In the genomic region with DNA sequence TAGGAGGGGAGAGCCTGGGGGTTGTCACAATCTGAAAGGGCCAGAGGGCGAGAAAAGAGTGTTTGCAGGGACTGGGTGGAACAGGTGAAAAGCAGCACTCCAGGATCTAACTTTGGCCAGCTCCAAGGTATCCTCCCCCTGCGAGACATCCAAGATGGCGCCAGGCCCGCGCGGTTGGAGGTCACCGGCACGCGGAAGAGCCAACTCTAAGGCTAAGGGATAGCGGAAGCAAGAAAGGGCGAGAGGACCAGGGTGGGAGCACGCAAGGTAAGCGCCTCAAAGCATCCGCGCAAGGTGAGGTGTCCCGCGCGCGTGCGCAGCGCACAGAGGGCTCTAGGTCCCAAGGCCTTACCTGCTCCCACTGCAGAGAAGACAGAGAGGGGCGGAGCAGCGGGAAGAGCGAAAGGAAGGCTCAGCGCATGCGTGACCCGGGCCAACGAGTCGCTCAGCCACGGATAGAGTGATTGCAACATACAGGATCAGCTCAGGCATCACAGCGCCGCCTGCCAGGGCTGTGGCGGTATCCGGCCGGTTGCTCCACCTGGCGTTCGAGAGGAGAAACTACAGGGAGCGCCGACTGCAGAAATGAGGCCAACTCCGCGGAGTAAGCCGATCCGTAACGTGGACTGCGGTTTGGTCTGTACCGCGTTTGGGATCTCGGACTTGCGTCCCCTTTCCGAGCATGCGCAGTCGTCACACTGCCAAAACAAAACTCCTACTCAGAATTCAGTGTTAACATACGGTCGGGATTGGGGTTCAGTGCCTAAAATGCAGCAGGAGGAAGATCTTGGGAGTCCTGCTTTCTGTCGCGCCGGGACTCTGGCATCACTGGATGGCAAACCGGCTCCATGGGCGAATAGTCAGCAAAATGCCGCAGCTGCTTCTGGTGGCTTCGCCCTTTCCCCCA, we compare ENCODE assay signal across 1 cellular context.
TF ChIP-seq lines count a peak whose summit lies in the region.

Gene ATP5MC2 (minus strand): TSS at position 383 of the 907 bp plus-strand sequence. CDS start 3,469 bp downstream, outside the sequence.

TF ChIP-seq in GM12878, 131 proteins besides CTCF, POLR2A, EP300 and RAD21 (continued from another document and continues in another):
- TF ChIP-seq, protein P1, sequence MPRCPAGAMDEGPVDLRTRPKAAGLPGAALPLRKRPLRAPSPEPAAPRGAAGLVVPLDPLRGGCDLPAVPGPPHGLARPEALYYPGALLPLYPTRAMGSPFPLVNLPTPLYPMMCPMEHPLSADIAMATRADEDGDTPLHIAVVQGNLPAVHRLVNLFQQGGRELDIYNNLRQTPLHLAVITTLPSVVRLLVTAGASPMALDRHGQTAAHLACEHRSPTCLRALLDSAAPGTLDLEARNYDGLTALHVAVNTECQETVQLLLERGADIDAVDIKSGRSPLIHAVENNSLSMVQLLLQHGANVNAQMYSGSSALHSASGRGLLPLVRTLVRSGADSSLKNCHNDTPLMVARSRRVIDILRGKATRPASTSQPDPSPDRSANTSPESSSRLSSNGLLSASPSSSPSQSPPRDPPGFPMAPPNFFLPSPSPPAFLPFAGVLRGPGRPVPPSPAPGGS (IDR thresholded peaks at IDR 0.05; ENCODE audit: borderline replicate concordance, insufficient read depth, low read depth, low read length, poor library complexity, severe bottlenecking), result peak; percentile 82
- TF ChIP-seq ELK1 (IDR thresholded peaks at IDR 0.05; ENCODE audit: low read depth, low read length) (no peak), EED (IDR thresholded peaks at IDR 0.05; ENCODE audit: low read depth) (peak; percentile 83), IRF5 (IDR thresholded peaks at IDR 0.05; ENCODE audit: borderline replicate concordance) (no peak), YY1 (IDR thresholded peaks at IDR 0.05; ENCODE audit: low read depth, low read length) (peak; percentile 97), BACH1 (IDR thresholded peaks at IDR 0.05; ENCODE audit: borderline replicate concordance) (peak; percentile 62; the same call in 1 of the 2 replicates), EGR1 (IDR thresholded peaks at IDR 0.05; ENCODE audit: borderline replicate concordance in 1 of 2, low read depth in 2 of 2, low read length in 2 of 2) (peak in 1 of 2 experiments; percentile 74; a peak in 2 of 3 replicates), ZBTB4 (CRISPR knock-in tag; IDR thresholded peaks at IDR 0.05) (no peak), MTA3 (IDR thresholded peaks at IDR 0.05; ENCODE audit: borderline replicate concordance, low read length) (no peak), RAD51 (IDR thresholded peaks at IDR 0.05) (peak; percentile 45; the same call in 1 of the 2 replicates), TBL1XR1 (IDR thresholded peaks at IDR 0.05; ENCODE audit: low read depth, low read length) (peak; percentile 53; the same call in 1 of the 2 replicates), LARP7 (IDR thresholded peaks at IDR 0.05) (peak; percentile 92), SIN3A (IDR thresholded peaks at IDR 0.05; ENCODE audit: low read depth, low read length) (no peak), TARDBP (IDR thresholded peaks at IDR 0.05; ENCODE audit: borderline replicate concordance) (peak; percentile 77; the same call in 1 of the 2 replicates), IKZF1 (conservative IDR thresholded peaks at IDR 0.05) (peak; percentile 95), TAF1 (IDR thresholded peaks at IDR 0.05; ENCODE audit: borderline replicate concordance, low read depth, low read length) (peak; percentile 93; the same call in 1 of the 2 replicates), FOXM1 (IDR thresholded peaks at IDR 0.05; ENCODE audit: low read depth, low read length) (peak; percentile 74; the same call in 1 of the 2 replicates), POLR2AphosphoS5 (IDR thresholded peaks at IDR 0.05; ENCODE audit: low read length) (peak; percentile 95), NFYA (IDR thresholded peaks at IDR 0.05; ENCODE audit: borderline replicate concordance, low read depth, low read length) (no peak), FOXK2 (IDR thresholded peaks at IDR 0.05) (peak; percentile 49; the same call in 1 of the 2 replicates), ZBTB33 (IDR thresholded peaks at IDR 0.05) (no peak), MXI1 (IDR thresholded peaks at IDR 0.05; ENCODE audit: low read depth, low read length) (peak; percentile 36; the same call in 1 of the 2 replicates), JUNB (IDR thresholded peaks at IDR 0.05) (no peak), CEBPB (IDR thresholded peaks at IDR 0.05; ENCODE audit: borderline replicate concordance in 1 of 2, low read depth in 2 of 2, low read length in 2 of 2) (peak in 1 of 2 experiments; percentile 99; a peak in 2 of 4 replicates), BCL11A (IDR thresholded peaks at IDR 0.05; ENCODE audit: low read depth, low read length) (no peak), STAT1 (conservative IDR thresholded peaks at IDR 0.05) (peak; percentile 94), ZNF217 (IDR thresholded peaks at IDR 0.05) (no peak), HDGF (IDR thresholded peaks at IDR 0.05) (peak; percentile 91), RELA (IDR thresholded peaks at IDR 0.05; ENCODE audit: borderline replicate concordance, partially characterized antibody) (peak; percentile 38), EZH2 (IDR thresholded peaks at IDR 0.05; ENCODE audit: borderline replicate concordance, control insufficient read depth, low read depth, low read length) (no peak)
- TF ChIP-seq, protein P2, sequence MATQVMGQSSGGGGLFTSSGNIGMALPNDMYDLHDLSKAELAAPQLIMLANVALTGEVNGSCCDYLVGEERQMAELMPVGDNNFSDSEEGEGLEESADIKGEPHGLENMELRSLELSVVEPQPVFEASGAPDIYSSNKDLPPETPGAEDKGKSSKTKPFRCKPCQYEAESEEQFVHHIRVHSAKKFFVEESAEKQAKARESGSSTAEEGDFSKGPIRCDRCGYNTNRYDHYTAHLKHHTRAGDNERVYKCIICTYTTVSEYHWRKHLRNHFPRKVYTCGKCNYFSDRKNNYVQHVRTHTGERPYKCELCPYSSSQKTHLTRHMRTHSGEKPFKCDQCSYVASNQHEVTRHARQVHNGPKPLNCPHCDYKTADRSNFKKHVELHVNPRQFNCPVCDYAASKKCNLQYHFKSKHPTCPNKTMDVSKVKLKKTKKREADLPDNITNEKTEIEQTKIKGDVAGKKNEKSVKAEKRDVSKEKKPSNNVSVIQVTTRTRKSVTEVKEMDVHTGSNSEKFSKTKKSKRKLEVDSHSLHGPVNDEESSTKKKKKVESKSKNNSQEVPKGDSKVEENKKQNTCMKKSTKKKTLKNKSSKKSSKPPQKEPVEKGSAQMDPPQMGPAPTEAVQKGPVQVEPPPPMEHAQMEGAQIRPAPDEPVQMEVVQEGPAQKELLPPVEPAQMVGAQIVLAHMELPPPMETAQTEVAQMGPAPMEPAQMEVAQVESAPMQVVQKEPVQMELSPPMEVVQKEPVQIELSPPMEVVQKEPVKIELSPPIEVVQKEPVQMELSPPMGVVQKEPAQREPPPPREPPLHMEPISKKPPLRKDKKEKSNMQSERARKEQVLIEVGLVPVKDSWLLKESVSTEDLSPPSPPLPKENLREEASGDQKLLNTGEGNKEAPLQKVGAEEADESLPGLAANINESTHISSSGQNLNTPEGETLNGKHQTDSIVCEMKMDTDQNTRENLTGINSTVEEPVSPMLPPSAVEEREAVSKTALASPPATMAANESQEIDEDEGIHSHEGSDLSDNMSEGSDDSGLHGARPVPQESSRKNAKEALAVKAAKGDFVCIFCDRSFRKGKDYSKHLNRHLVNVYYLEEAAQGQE (IDR thresholded peaks at IDR 0.05; ENCODE audit: low read depth, low read length), result no peak
- TF ChIP-seq, protein P3, sequence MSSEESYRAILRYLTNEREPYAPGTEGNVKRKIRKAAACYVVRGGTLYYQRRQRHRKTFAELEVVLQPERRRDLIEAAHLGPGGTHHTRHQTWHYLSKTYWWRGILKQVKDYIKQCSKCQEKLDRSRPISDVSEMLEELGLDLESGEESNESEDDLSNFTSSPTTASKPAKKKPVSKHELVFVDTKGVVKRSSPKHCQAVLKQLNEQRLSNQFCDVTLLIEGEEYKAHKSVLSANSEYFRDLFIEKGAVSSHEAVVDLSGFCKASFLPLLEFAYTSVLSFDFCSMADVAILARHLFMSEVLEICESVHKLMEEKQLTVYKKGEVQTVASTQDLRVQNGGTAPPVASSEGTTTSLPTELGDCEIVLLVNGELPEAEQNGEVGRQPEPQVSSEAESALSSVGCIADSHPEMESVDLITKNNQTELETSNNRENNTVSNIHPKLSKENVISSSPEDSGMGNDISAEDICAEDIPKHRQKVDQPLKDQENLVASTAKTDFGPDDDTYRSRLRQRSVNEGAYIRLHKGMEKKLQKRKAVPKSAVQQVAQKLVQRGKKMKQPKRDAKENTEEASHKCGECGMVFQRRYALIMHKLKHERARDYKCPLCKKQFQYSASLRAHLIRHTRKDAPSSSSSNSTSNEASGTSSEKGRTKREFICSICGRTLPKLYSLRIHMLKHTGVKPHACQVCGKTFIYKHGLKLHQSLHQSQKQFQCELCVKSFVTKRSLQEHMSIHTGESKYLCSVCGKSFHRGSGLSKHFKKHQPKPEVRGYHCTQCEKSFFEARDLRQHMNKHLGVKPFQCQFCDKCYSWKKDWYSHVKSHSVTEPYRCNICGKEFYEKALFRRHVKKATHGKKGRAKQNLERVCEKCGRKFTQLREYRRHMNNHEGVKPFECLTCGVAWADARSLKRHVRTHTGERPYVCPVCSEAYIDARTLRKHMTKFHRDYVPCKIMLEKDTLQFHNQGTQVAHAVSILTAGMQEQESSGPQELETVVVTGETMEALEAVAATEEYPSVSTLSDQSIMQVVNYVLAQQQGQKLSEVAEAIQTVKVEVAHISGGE (CRISPR knock-in tag; IDR thresholded peaks at IDR 0.05), result no peak
- TF ChIP-seq, protein P4, sequence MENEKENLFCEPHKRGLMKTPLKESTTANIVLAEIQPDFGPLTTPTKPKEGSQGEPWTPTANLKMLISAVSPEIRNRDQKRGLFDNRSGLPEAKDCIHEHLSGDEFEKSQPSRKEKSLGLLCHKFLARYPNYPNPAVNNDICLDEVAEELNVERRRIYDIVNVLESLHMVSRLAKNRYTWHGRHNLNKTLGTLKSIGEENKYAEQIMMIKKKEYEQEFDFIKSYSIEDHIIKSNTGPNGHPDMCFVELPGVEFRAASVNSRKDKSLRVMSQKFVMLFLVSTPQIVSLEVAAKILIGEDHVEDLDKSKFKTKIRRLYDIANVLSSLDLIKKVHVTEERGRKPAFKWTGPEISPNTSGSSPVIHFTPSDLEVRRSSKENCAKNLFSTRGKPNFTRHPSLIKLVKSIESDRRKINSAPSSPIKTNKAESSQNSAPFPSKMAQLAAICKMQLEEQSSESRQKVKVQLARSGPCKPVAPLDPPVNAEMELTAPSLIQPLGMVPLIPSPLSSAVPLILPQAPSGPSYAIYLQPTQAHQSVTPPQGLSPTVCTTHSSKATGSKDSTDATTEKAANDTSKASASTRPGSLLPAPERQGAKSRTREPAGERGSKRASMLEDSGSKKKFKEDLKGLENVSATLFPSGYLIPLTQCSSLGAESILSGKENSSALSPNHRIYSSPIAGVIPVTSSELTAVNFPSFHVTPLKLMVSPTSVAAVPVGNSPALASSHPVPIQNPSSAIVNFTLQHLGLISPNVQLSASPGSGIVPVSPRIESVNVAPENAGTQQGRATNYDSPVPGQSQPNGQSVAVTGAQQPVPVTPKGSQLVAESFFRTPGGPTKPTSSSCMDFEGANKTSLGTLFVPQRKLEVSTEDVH (IDR thresholded peaks at IDR 0.05; ENCODE audit: low read depth, partially characterized antibody), result no peak
